In genomic region chr1:72186733-72187307, GRCh38 we compare ENCODE assay signal across 1 cellular context.
TF ChIP-seq lines count a peak whose summit lies in the region.

No MANE protein-coding gene starts in this region.

TF ChIP-seq in H1, 55 proteins besides CTCF, POLR2A, EP300 and RAD21:
- TF ChIP-seq CHD7 (IDR thresholded peaks at IDR 0.05; ENCODE audit: insufficient replicate concordance, low read length) (peak; percentile 59), USF2 (IDR thresholded peaks at IDR 0.05; ENCODE audit: low read length) (no peak)
